Comparison of ENCODE assay signal across 1 cellular context in the genomic region with DNA sequence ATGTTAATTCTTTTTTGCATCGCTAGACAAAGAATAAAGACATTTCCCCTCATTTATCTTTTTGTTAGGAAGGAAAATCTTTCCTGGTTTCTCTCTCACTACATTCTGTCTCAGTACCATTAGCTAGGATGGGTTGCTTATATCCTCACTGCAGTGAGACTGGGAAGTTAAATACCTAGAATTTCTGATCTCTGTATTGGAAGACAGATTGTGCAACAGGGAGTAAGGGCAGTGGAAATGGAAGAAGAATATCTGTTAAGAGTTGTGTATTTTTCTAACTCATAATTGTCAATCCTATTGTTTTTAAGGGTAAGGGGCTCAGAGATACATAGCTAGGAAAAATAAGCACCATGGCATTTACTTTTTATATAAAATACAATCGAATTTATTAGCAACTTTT.
TF ChIP-seq lines count a peak whose summit lies in the region.

No MANE protein-coding gene starts in this region.

TF ChIP-seq in WTC11, 78 proteins besides CTCF, POLR2A, EP300 and RAD21 (continued from another document):
- no peak for TF ChIP-seq CDX4 (CRISPR knock-in tag; IDR thresholded peaks at IDR 0.05; ENCODE audit: borderline replicate concordance)
- TF ChIP-seq ZNF263 (CRISPR knock-in tag; IDR thresholded peaks at IDR 0.05; ENCODE audit: low read depth): no peak
- TF ChIP-seq NR2C2 (CRISPR knock-in tag; IDR thresholded peaks at IDR 0.05): no peak
- no peak for TF ChIP-seq KAT7 (CRISPR knock-in tag; IDR thresholded peaks at IDR 0.05; ENCODE audit: borderline replicate concordance)
- TF ChIP-seq ZNF219 (CRISPR knock-in tag; IDR thresholded peaks at IDR 0.05; ENCODE audit: borderline replicate concordance): no peak
